Comparison of ENCODE assay signal across 3 cellular contexts in genomic region chr7:107955394-107955793, GRCh38.
A peak's percentile ranks its signal among the peaks of the same experiment; 100 is the strongest.
TF ChIP-seq lines count a peak whose summit lies in the region.

No MANE protein-coding gene starts in this region.

TF ChIP-seq in SK-N-SH, 30 proteins besides CTCF, POLR2A, EP300 and RAD21:
- TF ChIP-seq CHD2 (IDR thresholded peaks at IDR 0.05; ENCODE audit: low read length, partially characterized antibody) (no peak), MAX (IDR thresholded peaks at IDR 0.05; ENCODE audit: low read depth) (no peak), POLR2AphosphoS5 (IDR thresholded peaks at IDR 0.05; ENCODE audit: low read depth, low read length) (no peak), FOXM1 (IDR thresholded peaks at IDR 0.05; ENCODE audit: low read depth) (no peak), RXRA (IDR thresholded peaks at IDR 0.05; ENCODE audit: borderline replicate concordance, low read depth) (no peak), TCF12 (IDR thresholded peaks at IDR 0.05) (no peak)

TF ChIP-seq in SK-N-SH treated with all-trans-retinoic acid at 6 μM for 48 hours, 23 proteins besides CTCF, POLR2A, EP300 and RAD21:
- TF ChIP-seq, protein P1, sequence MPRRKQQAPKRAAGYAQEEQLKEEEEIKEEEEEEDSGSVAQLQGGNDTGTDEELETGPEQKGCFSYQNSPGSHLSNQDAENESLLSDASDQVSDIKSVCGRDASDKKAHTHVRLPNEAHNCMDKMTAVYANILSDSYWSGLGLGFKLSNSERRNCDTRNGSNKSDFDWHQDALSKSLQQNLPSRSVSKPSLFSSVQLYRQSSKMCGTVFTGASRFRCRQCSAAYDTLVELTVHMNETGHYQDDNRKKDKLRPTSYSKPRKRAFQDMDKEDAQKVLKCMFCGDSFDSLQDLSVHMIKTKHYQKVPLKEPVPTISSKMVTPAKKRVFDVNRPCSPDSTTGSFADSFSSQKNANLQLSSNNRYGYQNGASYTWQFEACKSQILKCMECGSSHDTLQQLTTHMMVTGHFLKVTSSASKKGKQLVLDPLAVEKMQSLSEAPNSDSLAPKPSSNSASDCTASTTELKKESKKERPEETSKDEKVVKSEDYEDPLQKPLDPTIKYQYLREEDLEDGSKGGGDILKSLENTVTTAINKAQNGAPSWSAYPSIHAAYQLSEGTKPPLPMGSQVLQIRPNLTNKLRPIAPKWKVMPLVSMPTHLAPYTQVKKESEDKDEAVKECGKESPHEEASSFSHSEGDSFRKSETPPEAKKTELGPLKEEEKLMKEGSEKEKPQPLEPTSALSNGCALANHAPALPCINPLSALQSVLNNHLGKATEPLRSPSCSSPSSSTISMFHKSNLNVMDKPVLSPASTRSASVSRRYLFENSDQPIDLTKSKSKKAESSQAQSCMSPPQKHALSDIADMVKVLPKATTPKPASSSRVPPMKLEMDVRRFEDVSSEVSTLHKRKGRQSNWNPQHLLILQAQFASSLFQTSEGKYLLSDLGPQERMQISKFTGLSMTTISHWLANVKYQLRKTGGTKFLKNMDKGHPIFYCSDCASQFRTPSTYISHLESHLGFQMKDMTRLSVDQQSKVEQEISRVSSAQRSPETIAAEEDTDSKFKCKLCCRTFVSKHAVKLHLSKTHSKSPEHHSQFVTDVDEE (CRISPR knock-in tag; IDR thresholded peaks at IDR 0.05) = no peak
- TF ChIP-seq, protein P2, sequence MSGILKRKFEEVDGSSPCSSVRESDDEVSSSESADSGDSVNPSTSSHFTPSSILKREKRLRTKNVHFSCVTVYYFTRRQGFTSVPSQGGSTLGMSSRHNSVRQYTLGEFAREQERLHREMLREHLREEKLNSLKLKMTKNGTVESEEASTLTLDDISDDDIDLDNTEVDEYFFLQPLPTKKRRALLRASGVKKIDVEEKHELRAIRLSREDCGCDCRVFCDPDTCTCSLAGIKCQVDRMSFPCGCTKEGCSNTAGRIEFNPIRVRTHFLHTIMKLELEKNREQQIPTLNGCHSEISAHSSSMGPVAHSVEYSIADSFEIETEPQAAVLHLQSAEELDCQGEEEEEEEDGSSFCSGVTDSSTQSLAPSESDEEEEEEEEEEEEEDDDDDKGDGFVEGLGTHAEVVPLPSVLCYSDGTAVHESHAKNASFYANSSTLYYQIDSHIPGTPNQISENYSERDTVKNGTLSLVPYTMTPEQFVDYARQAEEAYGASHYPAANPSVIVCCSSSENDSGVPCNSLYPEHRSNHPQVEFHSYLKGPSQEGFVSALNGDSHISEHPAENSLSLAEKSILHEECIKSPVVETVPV (CRISPR knock-in tag; IDR thresholded peaks at IDR 0.05) = no peak
- no peak for TF ChIP-seq POU6F1 (CRISPR knock-in tag; IDR thresholded peaks at IDR 0.05; ENCODE audit: borderline replicate concordance, low read depth)
- TF ChIP-seq ZNF565 (CRISPR knock-in tag; conservative IDR thresholded peaks at IDR 0.05; ENCODE audit: low read depth) = no peak
- no peak for TF ChIP-seq SNAI2 (CRISPR knock-in tag; IDR thresholded peaks at IDR 0.05)
- no peak for TF ChIP-seq GLIS3 (CRISPR knock-in tag; IDR thresholded peaks at IDR 0.05)
TF ChIP-seq in SK-N-SH treated with all-trans-retinoic acid at 6 μM for 48 hours: peak in this region for 0.

TF ChIP-seq in K562, 482 proteins besides CTCF, POLR2A, EP300 and RAD21:
- TF ChIP-seq RFX1 (IDR thresholded peaks at IDR 0.05) = peak; percentile 56; the same call in 1 of the 2 replicates
- no peak for TF ChIP-seq ZNF586 (CRISPR knock-in tag; conservative IDR thresholded peaks at IDR 0.05)
- TF ChIP-seq, protein P3, sequence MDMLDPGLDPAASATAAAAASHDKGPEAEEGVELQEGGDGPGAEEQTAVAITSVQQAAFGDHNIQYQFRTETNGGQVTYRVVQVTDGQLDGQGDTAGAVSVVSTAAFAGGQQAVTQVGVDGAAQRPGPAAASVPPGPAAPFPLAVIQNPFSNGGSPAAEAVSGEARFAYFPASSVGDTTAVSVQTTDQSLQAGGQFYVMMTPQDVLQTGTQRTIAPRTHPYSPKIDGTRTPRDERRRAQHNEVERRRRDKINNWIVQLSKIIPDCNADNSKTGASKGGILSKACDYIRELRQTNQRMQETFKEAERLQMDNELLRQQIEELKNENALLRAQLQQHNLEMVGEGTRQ (CRISPR knock-in tag; IDR thresholded peaks at IDR 0.05) = no peak
